In the genomic region with DNA sequence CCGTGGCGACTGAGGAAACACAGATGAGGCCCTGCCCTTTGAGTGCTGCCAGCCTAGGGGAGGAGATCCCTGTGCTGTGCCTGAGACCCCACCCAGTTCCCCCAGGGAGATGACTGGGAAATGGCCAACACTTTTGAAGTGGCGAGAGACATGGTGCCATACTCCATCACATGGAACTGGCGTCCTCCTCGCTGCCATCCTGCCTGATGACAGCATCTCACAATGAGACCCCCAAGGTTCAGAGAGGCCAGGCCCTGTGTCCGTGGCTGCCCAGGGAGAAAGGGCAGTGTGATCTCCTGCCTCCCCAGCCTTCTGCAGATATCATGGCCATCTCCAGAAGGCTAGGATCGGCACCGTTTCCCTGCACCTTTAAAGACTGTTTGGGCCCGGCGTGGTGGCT, we compare ENCODE assay signal across 23 cellular contexts. TPM values are rescaled to one million over a fixed set of nuclear protein-coding genes. Genes with fewer than 3 reads are reported as not detected.
DNase-seq lines count a peak whose midpoint lies in the region; FAIRE-seq and TF ChIP-seq lines count a peak whose summit lies in the region.
"Had no signal": no experiment of that assay in that cellular context is flagged by ENCODE, and none has a peak within 500 bp of the region (broad histone marks: within the 10 kb centered on the region; RNA-seq: fewer than 3 reads in every experiment).

No MANE protein-coding gene starts in this region.

- H3K9ac ChIP-seq in BLaER1 (no peak overlapping the region), kidney (ENCODE audit: low read length in 2 of 2) (no peak overlapping the region)
- H3K9ac ChIP-seq in BLaER1 treated with 17β-estradiol and CSF1 and Interleukin-3, amounts not matched to agents 10 nM and 100 nM: peak overlapping the region in 3 of 11 experiments; percentile 0 to 41 (median 31); a peak in 1 of 22 replicates
- H3K9ac ChIP-seq: GM23248 had no signal

- H3K27ac ChIP-seq in BLaER1: no peak overlapping the region; the same call in 1 of the 2 replicates
- H3K27ac ChIP-seq in BLaER1 treated with 17β-estradiol and CSF1 and Interleukin-3, amounts not matched to agents 10 nM and 100 nM: peak overlapping the region in 1 of 11 experiments; percentile 12; a peak in 1 of 22 replicates
- no peak overlapping the region for H3K27ac ChIP-seq in kidney (ENCODE audit: low read depth in 2 of 2, low read length in 2 of 2)
- H3K27ac ChIP-seq: GM23248 had no signal

- no peaks in the 10 kb centered on the region for H3K27me3 ChIP-seq in BLaER1
- no peaks in the 10 kb centered on the region; a peak in 1 of 22 replicates for H3K27me3 ChIP-seq in BLaER1 treated with 17β-estradiol and CSF1 and Interleukin-3, amounts not matched to agents 10 nM and 100 nM

- H3K4me3 Mint-ChIP-seq in nephron progenitor cell: no peak overlapping the region
- H3K4me3 Mint-ChIP-seq: CD14-positive monocyte; CD4-positive, alpha-beta T cell; CD8-positive, alpha-beta memory T cell had no signal

- no peak for TF ChIP-seq CTCF in kidney (IDR thresholded peaks at IDR 0.05; ENCODE audit: borderline replicate concordance, extremely low read depth, insufficient read depth)
- no peak for TF ChIP-seq CTCF in nephron progenitor cell (IDR thresholded peaks at IDR 0.05)

- H3K4me3 ChIP-seq in BLaER1 (no peak overlapping the region), kidney (ENCODE audit: low read length in 2 of 2) (no peak overlapping the region)
- H3K4me3 ChIP-seq in BLaER1 treated with 17β-estradiol and CSF1 and Interleukin-3, amounts not matched to agents 10 nM and 100 nM: no peak overlapping the region
- H3K4me3 ChIP-seq: GM12878, GM23248 had no signal

- DNase-seq in kidney: peak; percentile 28
- DNase-seq in NCI-H128 (lab: John Stamatoyannopoulos, UW; ENCODE audit: unreplicated experiment): no peak
- no peak for DNase-seq in nephron progenitor cell
- DNase-seq in T-helper 2 cell: no peak
- DNase-seq: CD4-positive, alpha-beta T cell; CD8-positive, alpha-beta memory T cell; DMS 273 treated with DMSO at 0.1 percent for 48 hours; DMS79; EL; GDM1; GM23248; H7; HCEC 1CT had no signal

- peaks cover 42% of the 10 kb centered on the region for H3K4me1 Mint-ChIP-seq in nephron progenitor cell
- H3K4me1 Mint-ChIP-seq: CD14-positive monocyte had no signal

- H3K36me3 ChIP-seq in BLaER1 (no peaks in the 10 kb centered on the region), kidney (ENCODE audit: control insufficient read depth in 1 of 2, insufficient read depth in 2 of 2, low read length in 2 of 2) (no peaks in the 10 kb centered on the region)
- H3K36me3 ChIP-seq in BLaER1 treated with 17β-estradiol and CSF1 and Interleukin-3, amounts not matched to agents 10 nM and 100 nM: no peaks in the 10 kb centered on the region

- H3K36me3 Mint-ChIP-seq in nephron progenitor cell (ENCODE audit: low read depth): no peaks in the 10 kb centered on the region
- H3K36me3 Mint-ChIP-seq: CD14-positive monocyte; CD8-positive, alpha-beta memory T cell had no signal

- H3K27me3 Mint-ChIP-seq in nephron progenitor cell (ENCODE audit: low read depth, poor library complexity): peaks cover 3% of the 10 kb centered on the region
- H3K27me3 Mint-ChIP-seq: CD4-positive, alpha-beta T cell; CD8-positive, alpha-beta memory T cell had no signal

- H3K4me1 ChIP-seq in BLaER1 (peaks cover 87% of the 10 kb centered on the region), kidney (ENCODE audit: control insufficient read depth in 1 of 2, insufficient read depth in 1 of 2, low read depth in 1 of 2, low read length in 2 of 2) (peaks cover 4 to 10% of the 10 kb centered on the region in 2 donors)
- peaks cover 0 to 88% (median 79%) of the 10 kb centered on the region in 10 experiments; a peak in 17 of 20 replicates for H3K4me1 ChIP-seq in BLaER1 treated with 17β-estradiol and CSF1 and Interleukin-3, amounts not matched to agents 10 nM and 100 nM

- FAIRE-seq in kidney (lab: Jason Lieb, UNC): no peak
- FAIRE-seq: D721Med, GM12878, GM19239, H1 had no signal

- intact Hi-C loops in kidney (cut with DNase I): loop anchor here (10.0 kb wide), 1 partner anchor 491 kb away; the partner anchor contains the start of gene RPS19BP1

- no peaks in the 10 kb centered on the region for H4K20me1 ChIP-seq in BLaER1
- peaks cover 0 to 4% (median 0%) of the 10 kb centered on the region in 11 experiments; a peak in 1 of 22 replicates for H4K20me1 ChIP-seq in BLaER1 treated with 17β-estradiol and CSF1 and Interleukin-3, amounts not matched to agents 10 nM and 100 nM

- H3K27ac Mint-ChIP-seq in nephron progenitor cell: no peak overlapping the region
- H3K27ac Mint-ChIP-seq: CD14-positive monocyte; CD4-positive, alpha-beta T cell; CD8-positive, alpha-beta memory T cell had no signal

- H3K4me2 ChIP-seq in BLaER1: peak overlapping the region; percentile 92
- peak overlapping the region in 9 of 11 experiments; percentile 47 to 89 (median 81); a peak in 18 of 22 replicates for H3K4me2 ChIP-seq in BLaER1 treated with 17β-estradiol and CSF1 and Interleukin-3, amounts not matched to agents 10 nM and 100 nM

- no peaks in the 10 kb centered on the region for H3K9me3 ChIP-seq in BLaER1
- H3K9me3 ChIP-seq in BLaER1 treated with 17β-estradiol and CSF1 and Interleukin-3, amounts not matched to agents 10 nM and 100 nM (replicated peaks in 1 of 11): no peaks in the 10 kb centered on the region
- H3K9me3 ChIP-seq in kidney (ENCODE audit: control insufficient read depth in 1 of 2, low read length in 2 of 2): no peaks in the 10 kb centered on the region

- H3K9me3 Mint-ChIP-seq in nephron progenitor cell: no peaks in the 10 kb centered on the region
- H3K9me3 Mint-ChIP-seq: CD14-positive monocyte; CD4-positive, alpha-beta T cell; CD8-positive, alpha-beta memory T cell had no signal

RNA-seq across cellular contexts. Expression of gene FAM83F, which starts 31.1 kb away (rescaled TPM):
- total RNA-seq in kidney: 13.1 TPM
- 6.8 TPM for polyA plus RNA-seq in kidney (ENCODE audit: insufficient read depth, low read depth, low replicate concordance)
- total RNA-seq: A172, A673, GM23248 had no signal
- polyA plus RNA-seq: BJ, GM23248 had no signal
